Comparison of ENCODE assay signal across 8 cellular contexts in the genomic region with DNA sequence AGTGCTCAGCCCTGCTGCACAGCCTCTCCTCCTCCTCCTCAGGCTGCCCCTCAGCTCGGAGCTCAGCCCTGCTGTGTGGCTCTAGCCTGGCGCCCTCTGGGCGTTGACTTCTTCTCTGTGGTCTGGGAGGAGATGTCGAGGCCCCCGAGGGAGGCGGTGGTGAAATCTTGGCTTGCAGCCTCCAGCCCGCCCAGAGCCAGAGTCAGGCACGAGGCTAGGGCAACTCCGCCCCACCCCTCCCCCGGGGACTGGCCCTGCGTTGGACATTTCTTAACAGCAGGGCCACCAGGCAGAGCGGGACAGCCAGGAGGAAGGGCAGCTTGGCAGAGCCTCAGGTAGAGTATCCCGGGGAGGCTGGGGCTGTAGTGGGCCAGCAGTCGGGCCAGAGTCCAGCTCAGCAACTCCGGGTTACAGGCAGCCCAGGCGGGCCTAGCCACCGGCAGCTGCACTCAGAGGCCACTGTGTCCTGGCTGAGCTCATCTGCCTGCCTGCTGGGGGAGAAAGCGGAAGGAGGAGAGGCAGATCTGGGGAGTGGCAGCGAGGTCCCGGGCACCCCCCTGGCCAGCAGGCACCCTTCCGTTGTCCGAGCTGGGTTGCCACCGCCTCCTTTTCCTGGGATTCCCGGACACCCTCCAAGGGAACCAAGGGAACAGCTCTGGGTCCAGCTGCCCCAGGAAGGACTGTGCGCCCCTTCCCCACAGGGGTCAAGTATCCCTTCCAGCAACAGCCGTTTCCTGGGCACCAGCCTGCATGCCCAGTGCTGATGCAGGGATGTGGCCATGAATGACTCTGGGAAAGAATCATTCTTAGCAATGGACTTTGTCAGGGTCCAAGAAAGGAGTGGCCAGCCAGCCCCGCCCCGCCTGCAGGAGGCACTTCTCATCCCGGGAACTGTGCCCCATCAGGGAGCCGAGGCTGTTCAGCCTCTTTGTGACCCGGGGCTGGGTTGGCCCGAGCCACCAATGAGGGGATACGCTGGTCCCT. TPM values are rescaled to one million over a fixed set of nuclear protein-coding genes. Genes with fewer than 3 reads are reported as not detected.
A peak's percentile ranks its signal among the peaks of the same experiment; 100 is the strongest.
DNase-seq lines count a peak whose midpoint lies in the region; ATAC-seq, FAIRE-seq and TF ChIP-seq lines count a peak whose summit lies in the region.

A gene with protein sequence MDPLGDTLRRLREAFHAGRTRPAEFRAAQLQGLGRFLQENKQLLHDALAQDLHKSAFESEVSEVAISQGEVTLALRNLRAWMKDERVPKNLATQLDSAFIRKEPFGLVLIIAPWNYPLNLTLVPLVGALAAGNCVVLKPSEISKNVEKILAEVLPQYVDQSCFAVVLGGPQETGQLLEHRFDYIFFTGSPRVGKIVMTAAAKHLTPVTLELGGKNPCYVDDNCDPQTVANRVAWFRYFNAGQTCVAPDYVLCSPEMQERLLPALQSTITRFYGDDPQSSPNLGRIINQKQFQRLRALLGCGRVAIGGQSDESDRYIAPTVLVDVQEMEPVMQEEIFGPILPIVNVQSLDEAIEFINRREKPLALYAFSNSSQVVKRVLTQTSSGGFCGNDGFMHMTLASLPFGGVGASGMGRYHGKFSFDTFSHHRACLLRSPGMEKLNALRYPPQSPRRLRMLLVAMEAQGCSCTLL (plus strand): TSS at position 270 of the 984 bp plus-strand sequence. CDS start 4,971 bp downstream, outside the sequence.

- H3K36me3 Mint-ChIP-seq in astrocyte (ENCODE audit: low read depth, unreplicated experiment), result peaks cover 2% of the 10 kb centered on the region

- 8 to 22% (median 12%) methylated on average over 33 of the region's 33 CpGs for WGBS in psoas muscle, 3 donors

- no peak for FAIRE-seq in astrocyte (lab: Jason Lieb, UNC)

- H3K4me1 ChIP-seq in astrocyte (ENCODE audit: insufficient read depth, low read length) (peaks cover 58% of the 10 kb centered on the region), psoas muscle (peaks cover 16% of the 10 kb centered on the region)

- H3K4me3 ChIP-seq in astrocyte (ENCODE audit: insufficient read depth, low read depth, low read length) (peak within 1 kb of the TSS; percentile 32), psoas muscle (peak within 1 kb of the TSS; percentile 57)

- H3K27ac Mint-ChIP-seq in astrocyte (ENCODE audit: unreplicated experiment), result peak within 1 kb of the TSS; percentile 66

- peak within 1 kb of the TSS; percentile 80 for H3K9ac ChIP-seq in astrocyte (ENCODE audit: low read length)

- intact Hi-C loops in psoas muscle (cut with DNase I), result no loop called here

- H3K9me3 ChIP-seq in astrocyte (ENCODE audit: insufficient read depth, low read depth, low read length), result no peaks in the 10 kb centered on the region
- H3K9me3 ChIP-seq in psoas muscle, result no peaks in the 10 kb centered on the region

- no peak for TF ChIP-seq CTCF in astrocyte (IDR thresholded peaks at IDR 0.05; ENCODE audit: insufficient read depth, low read depth, low read length)
- TF ChIP-seq CTCF in psoas muscle (IDR thresholded peaks at IDR 0.05), result no peak

- peak within 1 kb of the TSS; percentile 70 for H3K4me3 Mint-ChIP-seq in astrocyte (ENCODE audit: unreplicated experiment)

- ATAC-seq in psoas muscle, result peak; percentile 82 to 92 (median 86)
- ATAC-seq in HG03280 (IDR thresholded peaks at IDR 0.05; ENCODE audit: unreplicated experiment), result no peak

- H4K20me1 ChIP-seq in astrocyte (ENCODE audit: insufficient read depth, low read length), result no peaks in the 10 kb centered on the region

- H2AFZ ChIP-seq in astrocyte (ENCODE audit: low read depth, low read length), result peak within 1 kb of the TSS; percentile 81

- H3K4me2 ChIP-seq in astrocyte (ENCODE audit: low read length), result peak within 1 kb of the TSS; percentile 88

- H3K27me3 ChIP-seq in astrocyte (ENCODE audit: insufficient read depth, low read length), result no peaks in the 10 kb centered on the region
- H3K27me3 ChIP-seq in psoas muscle (ENCODE audit: insufficient read depth in 3 of 3, low read length in 2 of 3), result no peaks in the 10 kb centered on the region

- peaks cover 6% of the 10 kb centered on the region for H3K27me3 Mint-ChIP-seq in astrocyte (ENCODE audit: low read depth, unreplicated experiment)

- DNase-seq in CD1c-positive myeloid dendritic cell (ENCODE audit: extremely low spot score) (peak; percentile 93), MV-4-11 (lab: John Stamatoyannopoulos, UW) (peak; percentile 93), astrocyte (ENCODE audit: low read depth) (peak; percentile 48), hepatic stellate cell (ENCODE audit: low spot score) (peak; percentile 92), psoas muscle (peak; percentile 94 to 96), germinal center (ENCODE audit: low spot score) (no peak), DMS153 (lab: John Stamatoyannopoulos, UW) (no peak)

- H3K27ac ChIP-seq in astrocyte (ENCODE audit: low read depth, low read length), result peak within 1 kb of the TSS; percentile 96
- peak within 1 kb of the TSS; percentile 81 for H3K27ac ChIP-seq in psoas muscle

- no peaks in the 10 kb centered on the region for H3K9me3 Mint-ChIP-seq in astrocyte (ENCODE audit: unreplicated experiment)

- H3K36me3 ChIP-seq in astrocyte (ENCODE audit: insufficient read depth, low read length), result no peaks in the 10 kb centered on the region
- no peaks in the 10 kb centered on the region for H3K36me3 ChIP-seq in psoas muscle (ENCODE audit: insufficient read depth in 1 of 2, low read depth in 1 of 2)

- H3K79me2 ChIP-seq in astrocyte (ENCODE audit: insufficient read depth, low read length), result peaks cover 16% of the 10 kb centered on the region

- peaks cover 21% of the 10 kb centered on the region for H3K4me1 Mint-ChIP-seq in astrocyte (ENCODE audit: low read depth, unreplicated experiment)

RNA-seq across cellular contexts. Expression of the gene that starts here (rescaled TPM):
- 1.1 and 1.3 TPM in 2 replicates for total RNA-seq in astrocyte
- 1 to 10 TPM; 1.7 to 3.3 (median 2.2) TPM for total RNA-seq in psoas muscle
- polyA plus RNA-seq in psoas muscle, result 1 to 10 TPM in 2 of 3 donors, under 1 TPM in 1; 0.83 to 1.8 (median 1.4) TPM

Comparison
In these comparisons a context has a peak if more than half of its experiments do, and no peak if none do; other contexts are left out.
1. DNase-seq: peak in CD1c-positive myeloid dendritic cell (single experiment), MV-4-11 (single experiment), astrocyte (single experiment), hepatic stellate cell (single experiment) and psoas muscle (2 of 2); none in germinal center (single experiment) and DMS153 (single experiment).